In the genomic region with DNA sequence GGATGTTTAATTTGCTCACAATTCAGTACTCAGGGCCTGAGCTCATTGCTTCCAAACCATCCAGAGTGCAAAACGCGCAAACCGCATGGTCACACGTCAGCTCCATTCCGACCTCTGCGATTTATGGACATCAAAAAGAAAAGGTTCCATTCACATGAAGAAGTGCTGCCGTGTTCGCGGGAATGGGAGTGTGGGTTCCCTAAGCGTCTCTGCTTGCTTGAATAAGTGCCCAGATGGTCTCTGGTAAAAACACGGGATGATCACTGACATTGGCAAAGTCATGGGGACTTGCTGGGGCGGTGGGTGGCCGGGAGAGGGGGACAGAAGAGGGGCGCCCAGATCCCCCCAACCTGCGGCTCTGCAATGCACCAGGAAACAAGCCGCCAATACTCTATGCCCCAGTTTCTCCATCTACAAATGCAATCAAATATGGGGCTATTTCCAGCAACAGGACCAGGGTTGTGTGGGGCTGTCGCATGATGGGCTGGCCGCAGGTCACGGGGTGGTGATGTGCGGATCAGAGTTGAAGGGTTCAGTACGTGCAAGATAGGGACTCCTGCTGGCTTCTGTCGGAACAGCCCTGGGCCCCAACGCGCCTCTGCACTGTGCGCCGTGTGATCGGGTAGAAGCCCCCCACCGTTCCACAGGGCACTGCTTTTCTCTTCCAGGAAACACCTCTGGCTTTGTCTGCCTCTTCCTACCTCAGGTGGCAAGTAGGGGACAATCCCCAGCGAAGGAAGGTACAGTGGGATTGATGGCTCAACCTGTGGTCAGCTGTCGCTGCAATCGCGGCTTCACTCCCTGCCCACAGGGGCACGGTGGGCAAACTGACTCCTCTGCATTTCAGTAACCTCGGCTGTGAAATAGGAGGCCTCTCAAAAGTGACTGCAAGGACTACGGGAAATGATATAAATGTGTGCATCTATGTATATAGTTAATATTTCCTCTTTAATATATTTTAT, we compare ENCODE assay signal across 1 cellular context.
TF ChIP-seq lines count a peak whose summit lies in the region.

No MANE protein-coding gene starts in this region.

TF ChIP-seq in GM23338, 12 proteins besides CTCF, POLR2A, EP300 and RAD21 (continued from another document):
- TF ChIP-seq, protein P1, sequence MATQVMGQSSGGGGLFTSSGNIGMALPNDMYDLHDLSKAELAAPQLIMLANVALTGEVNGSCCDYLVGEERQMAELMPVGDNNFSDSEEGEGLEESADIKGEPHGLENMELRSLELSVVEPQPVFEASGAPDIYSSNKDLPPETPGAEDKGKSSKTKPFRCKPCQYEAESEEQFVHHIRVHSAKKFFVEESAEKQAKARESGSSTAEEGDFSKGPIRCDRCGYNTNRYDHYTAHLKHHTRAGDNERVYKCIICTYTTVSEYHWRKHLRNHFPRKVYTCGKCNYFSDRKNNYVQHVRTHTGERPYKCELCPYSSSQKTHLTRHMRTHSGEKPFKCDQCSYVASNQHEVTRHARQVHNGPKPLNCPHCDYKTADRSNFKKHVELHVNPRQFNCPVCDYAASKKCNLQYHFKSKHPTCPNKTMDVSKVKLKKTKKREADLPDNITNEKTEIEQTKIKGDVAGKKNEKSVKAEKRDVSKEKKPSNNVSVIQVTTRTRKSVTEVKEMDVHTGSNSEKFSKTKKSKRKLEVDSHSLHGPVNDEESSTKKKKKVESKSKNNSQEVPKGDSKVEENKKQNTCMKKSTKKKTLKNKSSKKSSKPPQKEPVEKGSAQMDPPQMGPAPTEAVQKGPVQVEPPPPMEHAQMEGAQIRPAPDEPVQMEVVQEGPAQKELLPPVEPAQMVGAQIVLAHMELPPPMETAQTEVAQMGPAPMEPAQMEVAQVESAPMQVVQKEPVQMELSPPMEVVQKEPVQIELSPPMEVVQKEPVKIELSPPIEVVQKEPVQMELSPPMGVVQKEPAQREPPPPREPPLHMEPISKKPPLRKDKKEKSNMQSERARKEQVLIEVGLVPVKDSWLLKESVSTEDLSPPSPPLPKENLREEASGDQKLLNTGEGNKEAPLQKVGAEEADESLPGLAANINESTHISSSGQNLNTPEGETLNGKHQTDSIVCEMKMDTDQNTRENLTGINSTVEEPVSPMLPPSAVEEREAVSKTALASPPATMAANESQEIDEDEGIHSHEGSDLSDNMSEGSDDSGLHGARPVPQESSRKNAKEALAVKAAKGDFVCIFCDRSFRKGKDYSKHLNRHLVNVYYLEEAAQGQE (IDR thresholded peaks at IDR 0.05; ENCODE audit: unreplicated experiment) = no peak
- no peak for TF ChIP-seq POLR2AphosphoS5 (IDR thresholded peaks at IDR 0.05; ENCODE audit: low read depth)
- TF ChIP-seq EZH2phosphoT487 (IDR thresholded peaks at IDR 0.05; ENCODE audit: unreplicated experiment) = no peak
- no peak for TF ChIP-seq EZH2 (IDR thresholded peaks at IDR 0.05; ENCODE audit: low read depth, unreplicated experiment)
